Comparison of ENCODE assay signal across 12 cellular contexts in genomic region chr10:95605163-95605562, GRCh38. TPM values are rescaled to one million over a fixed set of nuclear protein-coding genes. Genes with fewer than 3 reads are reported as not detected.
A peak's percentile ranks its signal among the peaks of the same experiment; 100 is the strongest.
DNase-seq lines count a peak whose midpoint lies in the region; ATAC-seq and TF ChIP-seq lines count a peak whose summit lies in the region.
"Had no signal": no experiment of that assay in that cellular context is flagged by ENCODE, and none has a peak within 500 bp of the region (broad histone marks: within the 10 kb centered on the region; RNA-seq: fewer than 3 reads in every experiment).

No MANE protein-coding gene starts in this region.

- no peaks in the 10 kb centered on the region for H3K9me3 Mint-ChIP-seq in mesothelial cell of epicardium
- H3K9me3 Mint-ChIP-seq in CD4-positive, alpha-beta T cell, result no peaks in the 10 kb centered on the region

- DNase-seq in esophagus squamous epithelium (lab: John Stamatoyannopoulos, UW) (no peak), mesothelial cell of epicardium (ENCODE audit: low spot score in 2 of 2, unreplicated experiment in 2 of 2) (no peak), suprapubic skin (ENCODE audit: low spot score in 2 of 2) (no peak), RPMI8226 (no peak), ecto neural progenitor cell (ENCODE audit: low spot score) (no peak)
- DNase-seq in CD4-positive, alpha-beta T cell, result no peak
- DNase-seq: activated naive CD4-positive, alpha-beta T cell; NCI-H2171; T-helper 17 cell had no signal

- H3K27ac ChIP-seq in HEK293 (ENCODE audit: extremely low read depth, low read depth, low read length) (no peak overlapping the region), esophagus squamous epithelium (peak overlapping the region; percentile 60 to 92 (median 82)), suprapubic skin (peak overlapping the region; percentile 51)
- no peak overlapping the region for H3K27ac ChIP-seq in CD4-positive, alpha-beta T cell (ENCODE audit: low read depth, low read length)

- peaks cover 19% of the 10 kb centered on the region for H3K36me3 Mint-ChIP-seq in mesothelial cell of epicardium
- peaks cover 53% of the 10 kb centered on the region for H3K36me3 Mint-ChIP-seq in CD4-positive, alpha-beta T cell (ENCODE audit: low read depth)

- CTCF ChIA-PET in HEK293 (lab: Yijun Ruan, JAX), result interaction anchor here (1.0 to 10.0 kb wide), 5 partner anchors 17 to 229 kb away, joined by 4 to 213 read pairs (median 16); no protein-coding TSS in a partner anchor
- CTCF ChIA-PET in CD4-positive, alpha-beta T cell (lab: Charles Lee), result interaction anchor here (1.4 kb wide), 1 partner anchor 175 kb away, joined by 4 read pairs; no protein-coding TSS in a partner anchor

- no peak for ATAC-seq in HG03342 (IDR thresholded peaks at IDR 0.05; ENCODE audit: unreplicated experiment)
- ATAC-seq in CD4-positive, alpha-beta T cell (ENCODE audit: poor library complexity), result no peak
- ATAC-seq: activated CD4-positive, CD25-positive, alpha-beta regulatory T cell treated with anti-CD3 and anti-CD28 coated beads, Interleukin-2, amount 50 U/mL, for 24 hours; T-helper 17 cell had no signal

- H3K36me3 ChIP-seq in HEK293 (ENCODE audit: control insufficient read depth in 2 of 2, insufficient read depth in 1 of 2, low read length in 2 of 2) (peaks cover 33 to 56% of the 10 kb centered on the region in 2 experiments), esophagus squamous epithelium (peaks cover 5 to 60% (median 19%) of the 10 kb centered on the region in 3 donors), suprapubic skin (peaks cover 52% of the 10 kb centered on the region)

- H3K4me3 ChIP-seq in HEK293 (ENCODE audit: low read depth, low read length) (no peak overlapping the region), esophagus squamous epithelium (peak overlapping the region in 1 of 4 donors; percentile 18), suprapubic skin (no peak overlapping the region)

- no peak for TF ChIP-seq EP300 in suprapubic skin (IDR thresholded peaks at IDR 0.05)

- TF ChIP-seq POLR2A in esophagus squamous epithelium (IDR thresholded peaks at IDR 0.05) (peak in 1 of 4 donors; percentile 27), suprapubic skin (IDR thresholded peaks at IDR 0.05) (no peak)

- WGBS in esophagus squamous epithelium, 2 donors, result 83 to 90% methylated on average over 1 to 3 of the region's 3 CpGs
- 79% methylated on average over 3 of the region's 3 CpGs for WGBS in suprapubic skin

- H3K27me3 ChIP-seq in esophagus squamous epithelium (no peaks in the 10 kb centered on the region), suprapubic skin (no peaks in the 10 kb centered on the region)
- H3K27me3 ChIP-seq in CD4-positive, alpha-beta T cell (ENCODE audit: control insufficient read depth, insufficient read depth, low read length), result no peaks in the 10 kb centered on the region

- H3K4me3 Mint-ChIP-seq in mesothelial cell of epicardium, result no peak overlapping the region
- no peak overlapping the region for H3K4me3 Mint-ChIP-seq in CD4-positive, alpha-beta T cell
- H3K4me3 Mint-ChIP-seq: T-helper 17 cell had no signal

- intact Hi-C loops in esophagus squamous epithelium (cut with DNase I), result no loop called here
- intact Hi-C loops in CD4-positive, alpha-beta T cell (cut with DNase I, micrococcal nuclease), result loop anchor here in 1 of 2 experiments (10.0 kb wide), 1 partner anchor 360 kb away; no protein-coding TSS in a partner anchor

- H3K4me1 Mint-ChIP-seq in mesothelial cell of epicardium, result peaks cover 13% of the 10 kb centered on the region
- H3K4me1 Mint-ChIP-seq in CD4-positive, alpha-beta T cell (ENCODE audit: low read depth), result no peaks in the 10 kb centered on the region
- H3K4me1 Mint-ChIP-seq: T-helper 17 cell had no signal

- H3K27ac Mint-ChIP-seq in mesothelial cell of epicardium, result peak overlapping the region; percentile 79
- H3K27ac Mint-ChIP-seq in CD4-positive, alpha-beta T cell, result no peak overlapping the region
- H3K27ac Mint-ChIP-seq: T-helper 17 cell had no signal

- H3K9me3 ChIP-seq in HEK293 (ENCODE audit: control insufficient read depth, insufficient read depth, low read depth, low read length) (no peaks in the 10 kb centered on the region), esophagus squamous epithelium (no peaks in the 10 kb centered on the region), suprapubic skin (no peaks in the 10 kb centered on the region)
- no peaks in the 10 kb centered on the region for H3K9me3 ChIP-seq in CD4-positive, alpha-beta T cell (ENCODE audit: control insufficient read depth, low read length)

- H3K27me3 Mint-ChIP-seq in mesothelial cell of epicardium (ENCODE audit: low read depth), result no peaks in the 10 kb centered on the region
- H3K27me3 Mint-ChIP-seq in CD4-positive, alpha-beta T cell, result no peaks in the 10 kb centered on the region
- H3K27me3 Mint-ChIP-seq: T-helper 17 cell had no signal

- no peaks in the 10 kb centered on the region for H3K4me1 ChIP-seq in HEK293 (ENCODE audit: control insufficient read depth, insufficient read depth, low read length)
- peaks cover 0 to 7% (median 0%) of the 10 kb centered on the region in 3 donors for H3K4me1 ChIP-seq in esophagus squamous epithelium
- H3K4me1 ChIP-seq in suprapubic skin, result peaks cover 3% of the 10 kb centered on the region

- TF ChIP-seq CTCF in HEK293 (tag by site-specific recombination; IDR thresholded peaks at IDR 0.05), result no peak
- no peak for TF ChIP-seq CTCF in esophagus squamous epithelium (IDR thresholded peaks at IDR 0.05)
- no peak for TF ChIP-seq CTCF in mesothelial cell of epicardium (IDR thresholded peaks at IDR 0.05; ENCODE audit: unreplicated experiment)
- no peak for TF ChIP-seq CTCF in suprapubic skin (IDR thresholded peaks at IDR 0.05)
- TF ChIP-seq CTCF in CD4-positive, alpha-beta T cell (IDR thresholded peaks at IDR 0.05), result no peak

- POLR2A ChIA-PET in HEK293 (lab: Yijun Ruan, JAX), result no interaction called here
- POLR2A ChIA-PET in CD4-positive, alpha-beta T cell (lab: Charles Lee), result interaction anchor here (1.6 kb wide), 1 partner anchor 89 kb away, joined by 3 read pairs; the partner anchor contains the start of gene TCTN3

TF ChIP-seq in HEK293, 187 proteins besides CTCF, POLR2A, EP300 and RAD21:
- TF ChIP-seq HOXC10 (CRISPR knock-in tag; IDR thresholded peaks at IDR 0.05) (no peak), WT1 (tag by site-specific recombination; IDR thresholded peaks at IDR 0.05) (no peak), ZBTB20 (tag by site-specific recombination; IDR thresholded peaks at IDR 0.05) (0 out of 2 replicates have a peak, but pooled peaks have one; percentile 24)

RNA-seq across cellular contexts. Expression of gene SORBS1, which starts 44.0 kb away (rescaled TPM):
- total RNA-seq in esophagus squamous epithelium, result 100 to 1,000 TPM in 1 of 4 donors, 10 to 100 TPM in 3; 23.3 to 359 (median 72.2) TPM
- total RNA-seq in mesothelial cell of epicardium, result 21.5 to 25.1 TPM (median 24.9 TPM) in 3 replicates
- total RNA-seq in suprapubic skin, result 10 to 100 TPM; 28.1 to 92.5 (median 41.7) TPM
- 1 to 10 TPM; 1.4 to 1.8 TPM for total RNA-seq in CD4-positive, alpha-beta T cell

RNA-seq across cellular contexts. Expression of gene ALDH18A1, which starts 51.3 kb away (rescaled TPM):
- 10 to 100 TPM; 34.5 to 78.3 (median 47.4) TPM for total RNA-seq in esophagus squamous epithelium
- 103 to 110 TPM (median 104 TPM) in 3 replicates for total RNA-seq in mesothelial cell of epicardium
- total RNA-seq in suprapubic skin, result 10 to 100 TPM; 24.9 to 44.6 (median 31.2) TPM
- 10 to 100 TPM in 1 of 2 experiments, 1 to 10 TPM in 1; 9.6 to 12.6 TPM for total RNA-seq in CD4-positive, alpha-beta T cell

Comparison
In these comparisons a context has a peak if more than half of its experiments do, and no peak if none do; other contexts are left out.
1. H3K27ac ChIP-seq: peak in esophagus squamous epithelium (4 of 4) and suprapubic skin (single experiment); none in HEK293 (single experiment) and CD4-positive, alpha-beta T cell (single experiment).